In the genomic region with DNA sequence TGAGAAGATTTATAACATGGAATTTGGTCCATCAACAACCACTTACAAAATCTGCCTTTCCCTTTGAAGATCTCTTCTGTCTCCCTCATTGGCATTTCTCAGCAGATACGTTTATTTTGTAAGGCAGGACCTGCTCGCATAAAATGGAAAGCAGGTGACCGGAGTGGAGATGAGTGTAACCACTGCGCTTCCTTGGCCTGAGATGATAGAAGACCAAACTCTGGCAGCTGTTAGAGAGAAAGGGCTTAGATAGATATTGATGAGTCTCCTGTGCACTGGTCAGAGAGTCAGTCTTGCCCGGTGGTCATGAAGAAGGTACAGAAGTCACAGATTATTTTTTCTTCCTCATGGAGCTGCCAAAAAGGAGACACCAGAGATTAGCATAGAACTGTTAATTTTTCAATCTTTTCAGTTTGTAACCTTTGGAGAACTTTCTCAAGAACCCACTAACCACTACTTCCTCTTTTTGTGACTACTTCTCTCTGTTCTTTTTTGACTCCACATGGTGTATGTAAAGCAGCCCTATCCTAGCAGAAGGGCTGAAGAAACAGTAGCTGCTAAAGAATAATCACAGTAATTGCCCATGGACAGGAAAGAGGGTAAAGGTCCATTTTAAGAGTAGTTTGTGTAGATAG, we compare ENCODE assay signal across 12 cellular contexts. TPM values are rescaled to one million over a fixed set of nuclear protein-coding genes. Genes with fewer than 3 reads are reported as not detected.
A peak's percentile ranks its signal among the peaks of the same experiment; 100 is the strongest.
DNase-seq lines count a peak whose midpoint lies in the region; ATAC-seq and TF ChIP-seq lines count a peak whose summit lies in the region.
"Had no signal": no experiment of that assay in that cellular context is flagged by ENCODE, and none has a peak within 500 bp of the region (broad histone marks: within the 10 kb centered on the region; RNA-seq: fewer than 3 reads in every experiment).

No MANE protein-coding gene starts in this region.

- no peak overlapping the region for H2AFZ ChIP-seq in H9 (ENCODE audit: low read length)

- H3K27me3 Mint-ChIP-seq in activated B cell treated with CpG ODN at 0.5 μM for 24 hours (no peaks in the 10 kb centered on the region), H9 (ENCODE audit: low read depth) (no peaks in the 10 kb centered on the region)
- H3K27me3 Mint-ChIP-seq in activated T-cell treated with anti-CD3 and anti-CD28 coated beads, Interleukin-2, amount 50 U/mL, for 24 hours = peaks cover 25% of the 10 kb centered on the region

- no peak overlapping the region for H2BK12ac ChIP-seq in H9 (ENCODE audit: insufficient read length, low read depth, low read length)

- no peaks in the 10 kb centered on the region for H3K9me3 ChIP-seq in H9 (ENCODE audit: control insufficient read depth, low read depth, low read length)

- H3K27me3 ChIP-seq in H9 (ENCODE audit: insufficient read depth, low read length) = no peaks in the 10 kb centered on the region
- H3K27me3 ChIP-seq: brain microvascular endothelial cell had no signal

- H3K9ac ChIP-seq in H9 (ENCODE audit: extremely low read depth, insufficient read length, low read length) = no peak overlapping the region

- H3K27ac Mint-ChIP-seq in activated B cell treated with CpG ODN at 0.5 μM for 24 hours (peak overlapping the region; percentile 82), H9 (0 out of 7 replicates have a peak overlapping the region, but pooled peaks of 1 of the 3 experiments have one; percentile 17)
- no peak overlapping the region for H3K27ac Mint-ChIP-seq in activated T-cell treated with anti-CD3 and anti-CD28 coated beads, Interleukin-2, amount 50 U/mL, for 24 hours

- peaks cover 44% of the 10 kb centered on the region for H3K4me1 Mint-ChIP-seq in activated B cell treated with CpG ODN at 0.5 μM for 24 hours
- H3K4me1 Mint-ChIP-seq in H9 = no peaks in the 10 kb centered on the region
- H3K4me1 Mint-ChIP-seq in activated T-cell treated with anti-CD3 and anti-CD28 coated beads, Interleukin-2, amount 50 U/mL, for 24 hours (ENCODE audit: low read depth) = peaks cover 5% of the 10 kb centered on the region

- H3K4me2 ChIP-seq in H9 (ENCODE audit: insufficient read depth, insufficient read length, low read length) = no peak overlapping the region

- H4K5ac ChIP-seq in H9 (ENCODE audit: insufficient read length, low read depth, low read length) = no peak overlapping the region

- no peak overlapping the region for H3K18ac ChIP-seq in H9 (ENCODE audit: insufficient read length, low read depth, low read length)

- H4K20me1 ChIP-seq in H9 (ENCODE audit: control insufficient read depth, insufficient read depth, insufficient read length) = no peaks in the 10 kb centered on the region

- no CpG with 5 or more reads among the region's 5 CpGs for WGBS in H9 (ENCODE audit: extremely low coverage, insufficient read length, low lambda C conversion rate)

- no peak overlapping the region for H3K23ac ChIP-seq in H9 (ENCODE audit: insufficient read length, low read depth, low read length)

- H3K4me3 Mint-ChIP-seq in activated B cell treated with CpG ODN at 0.5 μM for 24 hours = peak overlapping the region; percentile 69
- no peak overlapping the region for H3K4me3 Mint-ChIP-seq in H9
- H3K4me3 Mint-ChIP-seq in activated T-cell treated with anti-CD3 and anti-CD28 coated beads, Interleukin-2, amount 50 U/mL, for 24 hours = no peak overlapping the region

- DNase-seq in activated B cell treated with CpG ODN at 0.5 μM for 24 hours = no peak
- DNase-seq in posterior vena cava (ENCODE audit: low spot score) = no peak
- no peak for DNase-seq in H9
- DNase-seq in D341Med (ENCODE audit: low spot score) = no peak
- DNase-seq in activated T-cell treated with anti-CD3 and anti-CD28 coated beads, Interleukin-2, amount 50 U/mL, for 24 hours = no peak
- DNase-seq: brain microvascular endothelial cell had no signal

- no peaks in the 10 kb centered on the region for H3K4me1 ChIP-seq in H9 (ENCODE audit: insufficient read depth, low read length)

- no peak for TF ChIP-seq POLR2A in GM18505 (IDR thresholded peaks at IDR 0.05; ENCODE audit: borderline replicate concordance, extremely low read depth, insufficient read depth, insufficient read length)

- no peaks in the 10 kb centered on the region for H3K79me2 ChIP-seq in H9 (ENCODE audit: insufficient read depth, low read length)

- H2BK5ac ChIP-seq in H9 (ENCODE audit: insufficient read length, low read length) = no peak overlapping the region

- H3K36me3 Mint-ChIP-seq in activated B cell treated with CpG ODN at 0.5 μM for 24 hours (ENCODE audit: low read depth) (no peaks in the 10 kb centered on the region), H9 (ENCODE audit: insufficient read depth in 1 of 3, low read depth in 3 of 3) (no peaks in the 10 kb centered on the region)
- no peaks in the 10 kb centered on the region for H3K36me3 Mint-ChIP-seq in activated T-cell treated with anti-CD3 and anti-CD28 coated beads, Interleukin-2, amount 50 U/mL, for 24 hours (ENCODE audit: low read depth)

- CTCF ChIA-PET in activated B cell treated with CpG ODN at 0.5 μM for 24 hours (lab: Charles Lee) = interaction anchor here (1.4 to 1.9 kb wide), 3 partner anchors 38 to 120 kb away, joined by 4 to 8 read pairs (median 6); no protein-coding TSS in a partner anchor

- no peak overlapping the region for H2BK15ac ChIP-seq in H9 (ENCODE audit: low read depth, low read length)

- H2BK20ac ChIP-seq in H9 (ENCODE audit: low read depth, low read length, poor library complexity, severe bottlenecking) = no peak overlapping the region

- no peak overlapping the region for H3K14ac ChIP-seq in H9 (ENCODE audit: insufficient read depth, low read length)

- TF ChIP-seq CTCF in activated B cell treated with CpG ODN at 0.5 μM for 24 hours (IDR thresholded peaks at IDR 0.05) (no peak), H9 (conservative IDR thresholded peaks at IDR 0.05) (no peak)

- H3K27ac ChIP-seq in H9 (ENCODE audit: insufficient read length, low read depth, low read length) = no peak overlapping the region
- H3K27ac ChIP-seq: brain microvascular endothelial cell had no signal

- H3K56ac ChIP-seq in H9 (ENCODE audit: insufficient read length, low read depth, low read length) = no peak overlapping the region

- H3K79me1 ChIP-seq in H9 (ENCODE audit: insufficient read depth, low read depth, low read length, poor library complexity, severe bottlenecking) = no peaks in the 10 kb centered on the region

- no peak overlapping the region for H3T11ph ChIP-seq in H9 (ENCODE audit: low read length)

- no peaks in the 10 kb centered on the region for H3K23me2 ChIP-seq in H9 (ENCODE audit: insufficient read length, low read depth, low read length, poor library complexity, severe bottlenecking)

- H4K8ac ChIP-seq in H9 (replicated peaks; ENCODE audit: insufficient read length, low read depth, low read length) = no peak overlapping the region

- no peak overlapping the region for H2AK5ac ChIP-seq in H9 (ENCODE audit: insufficient read length, low read length)

- H3K4ac ChIP-seq in H9 (ENCODE audit: low read depth, low read length) = no peak overlapping the region

- H3K9me3 Mint-ChIP-seq in activated B cell treated with CpG ODN at 0.5 μM for 24 hours (no peaks in the 10 kb centered on the region), H9 (no peaks in the 10 kb centered on the region)
- H3K9me3 Mint-ChIP-seq in activated T-cell treated with anti-CD3 and anti-CD28 coated beads, Interleukin-2, amount 50 U/mL, for 24 hours = no peaks in the 10 kb centered on the region

- POLR2A ChIA-PET in activated B cell treated with CpG ODN at 0.5 μM for 24 hours (lab: Charles Lee) = interaction anchor here (0.7 to 1.7 kb wide), 7 partner anchors 17 to 141 kb away, joined by 3 to 4 read pairs (median 3); no protein-coding TSS in a partner anchor

- H2BK120ac ChIP-seq in H9 (ENCODE audit: low read depth, low read length, poor library complexity, severe bottlenecking) = no peak overlapping the region

- intact Hi-C loops in activated B cell treated with CpG ODN at 0.5 μM for 24 hours (cut with micrococcal nuclease) = loop anchor here (1.0 to 5.0 kb wide), 6 partner anchors 26 to 120 kb away; a partner anchor contains a TSS
- intact Hi-C loops in posterior vena cava (cut with DNase I) = no loop called here

- H4K91ac ChIP-seq in H9 (ENCODE audit: insufficient read length, low read depth, low read length) = no peak overlapping the region

- ATAC-seq in GM18505 (IDR thresholded peaks at IDR 0.05; ENCODE audit: unreplicated experiment) (peak; percentile 95), GM21576 (IDR thresholded peaks at IDR 0.05; ENCODE audit: unreplicated experiment) (peak; percentile 97), HG03457 (IDR thresholded peaks at IDR 0.05; ENCODE audit: unreplicated experiment) (peak; percentile 95), activated B cell treated with CpG ODN at 0.5 μM for 24 hours (ENCODE audit: low read depth) (peak; percentile 90)

RNA-seq across cellular contexts. Expression of a gene that starts 47.6 kb away (rescaled TPM):
- total RNA-seq in activated B cell treated with CpG ODN at 0.5 μM for 24 hours (87.7 and 97.1 TPM in 2 replicates), posterior vena cava (1 to 10 TPM in 1 of 2 donors, under 1 TPM in 1; 0.19 to 1.1 TPM), H9 (2021) (not detected in 2 replicates)
- total RNA-seq: Daoy, M059J, pulmonary artery endothelial cell had no signal

RNA-seq across cellular contexts. Expression of a gene that starts 55.1 kb away (rescaled TPM):
- total RNA-seq in activated B cell treated with CpG ODN at 0.5 μM for 24 hours = 6.3 and 6.7 TPM in 2 replicates
- total RNA-seq in posterior vena cava = not detected
- total RNA-seq in H9 (2021) = not detected in 2 replicates
- total RNA-seq: Daoy, M059J, pulmonary artery endothelial cell had no signal

Comparison
In these comparisons a context has a peak if more than half of its experiments do, and no peak if none do; other contexts are left out.
1. RNA of a gene that starts 47.6 kb away (total RNA-seq): 87.7 to 97.1 TPM in activated B cell treated with CpG ODN at 0.5 μM for 24 hours; 0.19 to 1.1 TPM in posterior vena cava and not detected in H9; every median in the first group is over 10 times any median in the second.
2. Peak in every context shown above with its lines, with median percentiles within 50 percentile points of each other: ATAC-seq.